1 cellular context compared by ENCODE assay signal in genomic region chrX:2714551-2714950, GRCh38.
TF ChIP-seq lines count a peak whose summit lies in the region.

No MANE protein-coding gene starts in this region.

TF ChIP-seq in HCT116, 20 proteins besides CTCF, POLR2A, EP300 and RAD21 (continued from another document):
- TF ChIP-seq ZBTB33 (IDR thresholded peaks at IDR 0.05; ENCODE audit: extremely low read depth, insufficient replicate concordance, low read length) (no peak), ELF1 (IDR thresholded peaks at IDR 0.05; ENCODE audit: borderline replicate concordance, low read depth) (no peak), SRF (IDR thresholded peaks at IDR 0.05; ENCODE audit: low read depth) (no peak), YY1 (IDR thresholded peaks at IDR 0.05; ENCODE audit: extremely low read depth, insufficient replicate concordance, low read depth, low read length) (no peak)
